Comparison of ENCODE assay signal across 1 cellular context in the genomic region with DNA sequence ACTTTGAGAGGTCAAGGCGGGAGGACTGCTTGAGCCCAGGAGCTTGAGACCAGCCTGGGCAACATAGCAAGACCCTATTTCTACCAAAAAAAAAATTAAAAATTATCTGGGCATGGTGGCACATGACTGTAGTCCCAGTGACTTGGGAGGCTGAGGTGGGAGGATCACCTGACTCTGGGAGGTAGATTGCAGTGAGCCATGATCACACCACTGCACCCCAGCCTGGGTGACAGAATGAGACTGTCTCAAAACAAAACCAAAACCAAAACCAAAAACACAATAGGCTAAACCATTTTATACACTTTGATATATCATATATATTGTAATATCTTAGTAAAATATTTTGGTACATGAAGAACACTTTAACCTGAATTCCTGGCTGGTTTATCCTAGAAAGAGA.
TF ChIP-seq lines count a peak whose summit lies in the region.

No MANE protein-coding gene starts in this region.

TF ChIP-seq in HepG2, 621 proteins besides CTCF, POLR2A, EP300 and RAD21:
- TF ChIP-seq ZNF121 (CRISPR knock-in tag; IDR thresholded peaks at IDR 0.05) (peak; percentile 28; the same call in 1 of the 2 replicates), ARNT2 (CRISPR knock-in tag; IDR thresholded peaks at IDR 0.05; ENCODE audit: low read depth) (no peak), ZNF383 (CRISPR knock-in tag; IDR thresholded peaks at IDR 0.05; ENCODE audit: borderline replicate concordance) (no peak)
